ENCODE assay signal across 12 cellular contexts in genomic region chr11:37450613-37451012, GRCh38.
A peak's percentile ranks its signal among the peaks of the same experiment; 100 is the strongest.
DNase-seq lines count a peak whose midpoint lies in the region; TF ChIP-seq lines count a peak whose summit lies in the region.
"Had no signal": no experiment of that assay in that cellular context is flagged by ENCODE, and none has a peak within 500 bp of the region (broad histone marks: within the 10 kb centered on the region; RNA-seq: fewer than 3 reads in every experiment).

No MANE protein-coding gene starts in this region.

- H3K27ac ChIP-seq in breast epithelium (no peak overlapping the region), caudate nucleus (ENCODE audit: low read depth, low read length) (no peak overlapping the region)
- H3K27ac ChIP-seq: A549, thyroid gland had no signal

- intact Hi-C loops in MCF 10A (cut with micrococcal nuclease) (no loop called here), breast epithelium (cut with DNase I; ENCODE audit: low total_unique reads) (loop anchor here (1.0 kb wide), 1 partner anchor 12 kb away; no protein-coding TSS in a partner anchor)

- CTCF ChIA-PET in MCF 10A (lab: Yijun Ruan, JAX), result no interaction called here

- no peaks in the 10 kb centered on the region for H3K27me3 ChIP-seq in breast epithelium
- H3K27me3 ChIP-seq: thyroid gland had no signal

- TF ChIP-seq CTCF in MCF 10A (IDR thresholded peaks at IDR 0.05; ENCODE audit: unreplicated experiment) (no peak), breast epithelium (IDR thresholded peaks at IDR 0.05) (no peak), choroid plexus epithelial cell (conservative IDR thresholded peaks at IDR 0.05; ENCODE audit: low read depth, low read length) (no peak)

- POLR2A ChIA-PET in MCF 10A (lab: Yijun Ruan, JAX), result no interaction called here

- no peaks in the 10 kb centered on the region for H3K27me3 Mint-ChIP-seq in MCF 10A (ENCODE audit: insufficient read depth, unreplicated experiment)

- no peaks in the 10 kb centered on the region for H3K9me3 Mint-ChIP-seq in MCF 10A (ENCODE audit: unreplicated experiment)

- H3K4me3 Mint-ChIP-seq in MCF 10A (ENCODE audit: unreplicated experiment), result no peak overlapping the region

- no peaks in the 10 kb centered on the region for H3K4me1 Mint-ChIP-seq in MCF 10A (ENCODE audit: insufficient read depth, unreplicated experiment)

- no TSS peak for BruUV-seq in MCF 10A (replicated peaks; lab: Mats Ljungman, UMichigan)

- H3K36me3 Mint-ChIP-seq in MCF 10A (ENCODE audit: insufficient read depth, unreplicated experiment), result no peaks in the 10 kb centered on the region

- H3K4me1 ChIP-seq in breast epithelium, result no peaks in the 10 kb centered on the region
- H3K4me1 ChIP-seq: A549, thyroid gland had no signal

- TF ChIP-seq POLR2A in breast epithelium (IDR thresholded peaks at IDR 0.05), result no peak

- H3K9me3 ChIP-seq in breast epithelium, result no peaks in the 10 kb centered on the region
- H3K9me3 ChIP-seq: A549, thyroid gland had no signal

- no peak overlapping the region for H3K27ac Mint-ChIP-seq in MCF 10A (ENCODE audit: low read depth, unreplicated experiment)

- no peaks in the 10 kb centered on the region for H3K36me3 ChIP-seq in breast epithelium
- H3K36me3 ChIP-seq: thyroid gland had no signal

- DNase-seq in MCF 10A (ENCODE audit: unreplicated experiment), result peak; percentile 8
- DNase-seq in breast epithelium (ENCODE audit: low spot score in 2 of 2), result no peak
- peak; percentile 85 to 90 for DNase-seq in Kasumi-1 (lab: John Stamatoyannopoulos, UW)
- peak; percentile 35 for DNase-seq in choroid plexus epithelial cell (ENCODE audit: low read depth)
- no peak for DNase-seq in NCI-H69 (lab: John Stamatoyannopoulos, UW)
- DNase-seq in NCI-H1092 treated with DMSO at 0.1 percent for 48 hours (lab: John Stamatoyannopoulos, UW), result no peak
- no peak for DNase-seq in caudate nucleus (lab: John Stamatoyannopoulos, UW)
- no peak for DNase-seq in NCI-H1417 treated with DMSO at 0.1 percent for 48 hours (lab: John Stamatoyannopoulos, UW)
- DNase-seq: head of caudate nucleus; stimulated activated CD4-positive, alpha-beta T cell treated with anti-CD3 and anti-CD28 coated beads, Interleukin-2, amount 100 ng/mL, for 24 hours; thyroid gland had no signal

- H3K4me3 ChIP-seq in breast epithelium (no peak overlapping the region), choroid plexus epithelial cell (ENCODE audit: low read depth, low read length) (no peak overlapping the region)
- H3K4me3 ChIP-seq: A549, thyroid gland had no signal

Comparison
In these comparisons a context has a peak if more than half of its experiments do, and no peak if none do; other contexts are left out.
1. DNase-seq: peak in MCF 10A (single experiment), Kasumi-1 (2 of 2) and choroid plexus epithelial cell (single experiment); none in breast epithelium (0 of 2), NCI-H69 (single experiment), NCI-H1092 treated with DMSO at 0.1 percent for 48 hours (single experiment), caudate nucleus (0 of 61) and NCI-H1417 treated with DMSO at 0.1 percent for 48 hours (single experiment).